In genomic region chr5:147369742-147370374, GRCh38 we compare ENCODE assay signal across 10 cellular contexts.
A peak's percentile ranks its signal among the peaks of the same experiment; 100 is the strongest.
DNase-seq lines count a peak whose midpoint lies in the region; ATAC-seq, FAIRE-seq and TF ChIP-seq lines count a peak whose summit lies in the region.
"Had no signal": no experiment of that assay in that cellular context is flagged by ENCODE, and none has a peak within 500 bp of the region (broad histone marks: within the 10 kb centered on the region; RNA-seq: fewer than 3 reads in every experiment).

No MANE protein-coding gene starts in this region.

- peak; percentile 6 for DNase-seq in NCI-H2029 treated with DMSO at 0.1 percent for 48 hours (lab: John Stamatoyannopoulos, UW)
- peak; percentile 34 for DNase-seq in dedifferentiated amniotic fluid mesenchymal stem cell (ENCODE audit: extremely low spot score)
- no peak for DNase-seq in pancreas
- DNase-seq in activated CD4-positive, alpha-beta T cell treated with anti-CD3 and anti-CD28 coated beads for 1 hour: no peak
- DNase-seq in central memory CD4-positive, alpha-beta T cell: no peak
- DNase-seq: activated naive CD4-positive, alpha-beta T cell treated with anti-CD3 and anti-CD28 coated beads, Interleukin-2, amount 50 U/mL, for 16 hours had no signal

- H3K36me3 ChIP-seq in pancreas: no peaks in the 10 kb centered on the region

- intact Hi-C loops in pancreas (cut with DNase I): loop anchor here in 2 of 3 donors (10.0 kb wide), 1 partner anchor 145 kb away; no protein-coding TSS in a partner anchor

- ATAC-seq in pancreas: peak in 3 of 4 donors; percentile 80 to 86 (median 80)
- ATAC-seq in GM21381 (IDR thresholded peaks at IDR 0.05; ENCODE audit: unreplicated experiment): no peak
- ATAC-seq in GM19035 (IDR thresholded peaks at IDR 0.05; ENCODE audit: unreplicated experiment): no peak

- no peaks in the 10 kb centered on the region for H3K9me3 ChIP-seq in pancreas

- TF ChIP-seq CTCF in GM12872 (IDR thresholded peaks at IDR 0.05; ENCODE audit: insufficient read depth, low read depth, low read length) (peak; percentile 50; the same call in 2 of the 3 replicates), pancreas (IDR thresholded peaks at IDR 0.05) (peak in 3 of 4 donors; percentile 33 to 47 (median 33))

- H3K27ac ChIP-seq in pancreas: no peak overlapping the region
- H3K27ac ChIP-seq: skin epidermis had no signal

- WGBS in pancreas, 2 donors: 14 to 33% methylated on average over 2 of the region's 2 CpGs

- no peak overlapping the region for H3K4me3 ChIP-seq in pancreas
- H3K4me3 ChIP-seq: skin epidermis had no signal

- no peaks in the 10 kb centered on the region for H3K27me3 ChIP-seq in pancreas

- no peaks in the 10 kb centered on the region for H3K4me1 ChIP-seq in pancreas

- FAIRE-seq in pancreas (lab: Jason Lieb, UNC): peak; percentile 23

Comparison
In these comparisons a context has a peak if more than half of its experiments do, and no peak if none do; other contexts are left out.
1. DNase-seq: peak in NCI-H2029 treated with DMSO at 0.1 percent for 48 hours (single experiment) and dedifferentiated amniotic fluid mesenchymal stem cell (single experiment); none in pancreas (0 of 6), activated CD4-positive, alpha-beta T cell treated with anti-CD3 and anti-CD28 coated beads for 1 hour (single experiment) and central memory CD4-positive, alpha-beta T cell (single experiment).
2. ATAC-seq: peak in pancreas (3 of 4); none in GM21381 (single experiment) and GM19035 (single experiment).